Comparison of ENCODE assay signal across 30 cellular contexts in the genomic region with DNA sequence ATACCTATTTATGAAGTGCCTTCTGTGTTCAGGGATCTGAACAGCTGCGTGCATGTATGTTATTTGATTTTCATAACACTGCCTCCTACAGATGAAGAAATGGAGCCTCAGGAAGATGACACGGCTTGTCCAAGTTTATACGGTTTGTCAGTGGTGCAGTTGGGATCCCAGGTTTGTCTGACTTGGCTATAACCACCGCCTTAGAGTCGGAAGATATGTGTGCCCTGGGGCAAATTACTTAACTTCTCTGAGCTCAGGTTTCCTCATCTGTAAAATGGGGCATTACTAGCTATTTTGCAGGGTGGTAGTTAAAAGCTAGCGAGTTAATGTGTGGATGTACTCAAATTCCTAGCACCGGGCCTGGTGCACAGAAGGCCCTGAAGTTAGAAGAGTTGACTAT. TPM values are rescaled to one million over a fixed set of nuclear protein-coding genes. Genes with fewer than 3 reads are reported as not detected.
DNase-seq lines count a peak whose midpoint lies in the region; ATAC-seq and TF ChIP-seq lines count a peak whose summit lies in the region.
"Had no signal": no experiment of that assay in that cellular context is flagged by ENCODE, and none has a peak within 500 bp of the region (broad histone marks: within the 10 kb centered on the region; RNA-seq: fewer than 3 reads in every experiment).

No MANE protein-coding gene starts in this region.

- no peak overlapping the region for H3K9ac ChIP-seq in DND-41 (ENCODE audit: low read depth, low read length)
- H3K9ac ChIP-seq: SK-N-SH had no signal

- no peaks in the 10 kb centered on the region for H3K79me2 ChIP-seq in DND-41 (ENCODE audit: insufficient read depth, low read length)

- no peaks in the 10 kb centered on the region for H3K36me3 Mint-ChIP-seq in brain
- H3K36me3 Mint-ChIP-seq in mesothelial cell of epicardium = no peaks in the 10 kb centered on the region
- H3K36me3 Mint-ChIP-seq: activated CD4-positive, alpha-beta memory T cell treated with anti-CD3 and anti-CD28 coated beads for 36 hours had no signal

- H3K27me3 Mint-ChIP-seq in brain = peaks cover 14% of the 10 kb centered on the region
- peaks cover 9% of the 10 kb centered on the region for H3K27me3 Mint-ChIP-seq in mesothelial cell of epicardium (ENCODE audit: low read depth)

- no peak overlapping the region for H3K4me2 ChIP-seq in DND-41 (ENCODE audit: insufficient read depth, low read length)

- H3K27ac ChIP-seq in DND-41 (ENCODE audit: low read length) = no peak overlapping the region
- H3K27ac ChIP-seq: gastrocnemius medialis, HL-60, neutrophil, prostate gland, sigmoid colon, thoracic aorta had no signal

- H3K27ac Mint-ChIP-seq in brain = no peak overlapping the region
- H3K27ac Mint-ChIP-seq in mesothelial cell of epicardium = no peak overlapping the region
- H3K27ac Mint-ChIP-seq: activated CD4-positive, alpha-beta memory T cell treated with anti-CD3 and anti-CD28 coated beads for 36 hours; activated naive CD8-positive, alpha-beta T cell treated with anti-CD3 and anti-CD28 coated beads, Interleukin-2, amount 50 U/mL, for 24 hours; activated T-cell treated with anti-CD3 and anti-CD28 coated beads, Interleukin-2, amount 50 U/mL, for 72 hours; CD4-positive, alpha-beta T cell; stimulated activated naive CD8-positive, alpha-beta T cell treated with anti-CD3 and anti-CD28 coated beads, Interleukin-15, amount 100 ng/mL, for 72 hours; T-helper 1 cell treated with Interleukin-12 subunit alpha and Interleukin-12 subunit beta and Interleukin-4 antibody, amounts not matched to agents 30 μg/mL and 1 μg/mL, for 36 hours had no signal

- H3K9me3 ChIP-seq in DND-41 (ENCODE audit: insufficient read depth, low read length, severe bottlenecking) = no peaks in the 10 kb centered on the region
- H3K9me3 ChIP-seq: gastrocnemius medialis, neutrophil, prostate gland, sigmoid colon, SK-N-SH, thoracic aorta, uterus had no signal

- H2AFZ ChIP-seq in DND-41 (ENCODE audit: low read depth, low read length) = no peak overlapping the region

- H4K20me1 ChIP-seq in DND-41 (ENCODE audit: insufficient read depth, low read length) = no peaks in the 10 kb centered on the region

- TF ChIP-seq CTCF in DND-41 (IDR thresholded peaks at IDR 0.05; ENCODE audit: borderline replicate concordance, extremely low read depth, low read length, poor library complexity, severe bottlenecking) (peak; percentile 7), brain (conservative IDR thresholded peaks at IDR 0.05) (no peak), mesothelial cell of epicardium (IDR thresholded peaks at IDR 0.05; ENCODE audit: unreplicated experiment) (no peak)

- no peak for ATAC-seq in DND-41 (ENCODE audit: insufficient read depth, low read depth)
- ATAC-seq: activated naive CD8-positive, alpha-beta T cell treated with anti-CD3 and anti-CD28 coated beads, Interleukin-2, amount 50 U/mL, for 24 hours had no signal

- H3K4me3 Mint-ChIP-seq in brain = peak overlapping the region; percentile 84 to 91 (median 88)
- peak overlapping the region; percentile 33 for H3K4me3 Mint-ChIP-seq in mesothelial cell of epicardium
- H3K4me3 Mint-ChIP-seq: activated CD4-positive, alpha-beta memory T cell treated with anti-CD3 and anti-CD28 coated beads for 36 hours; activated naive CD8-positive, alpha-beta T cell treated with anti-CD3 and anti-CD28 coated beads, Interleukin-2, amount 50 U/mL, for 24 hours; CD4-positive, alpha-beta T cell; T-helper 1 cell treated with Interleukin-12 subunit alpha and Interleukin-12 subunit beta and Interleukin-4 antibody, amounts not matched to agents 30 μg/mL and 1 μg/mL, for 36 hours had no signal

- DNase-seq in DND-41 = no peak
- peak; percentile 8 for DNase-seq in NCI-H526 treated with DMSO at 0.1 percent for 48 hours (lab: John Stamatoyannopoulos, UW)
- no peak for DNase-seq in mesothelial cell of epicardium (ENCODE audit: low spot score in 2 of 2, unreplicated experiment in 2 of 2)
- DNase-seq in SHP77 treated with DMSO at 0.1 percent for 48 hours (lab: John Stamatoyannopoulos, UW) = no peak
- no peak for DNase-seq in KG1 (lab: John Stamatoyannopoulos, UW)
- no peak for DNase-seq in GM19238 (ENCODE audit: insufficient read length, low spot score)
- DNase-seq in NCI-H2081 (lab: John Stamatoyannopoulos, UW) = no peak
- DNase-seq: activated CD4-positive, alpha-beta memory T cell treated with anti-CD3 and anti-CD28 coated beads for 36 hours; activated naive CD4-positive, alpha-beta T cell; activated naive CD8-positive, alpha-beta T cell treated with anti-CD3 and anti-CD28 coated beads, Interleukin-2, amount 50 U/mL, for 24 hours; activated T-cell treated with anti-CD3 and anti-CD28 coated beads, Interleukin-2, amount 50 U/mL, for 72 hours; CD4-positive, alpha-beta T cell; cerebellar nuclear complex; gastrocnemius medialis; NCI-H1694; NCI-H446; OCI-M1; sigmoid colon; SK-N-SH; stimulated activated CD4-positive, alpha-beta T cell treated with anti-CD3 and anti-CD28 coated beads, Interleukin-12 subunit alpha, Interleukin-12 subunit beta, amount 100 ng/mL, for 4 hours; stimulated activated CD4-positive, alpha-beta T cell treated with anti-CD3 and anti-CD28 coated beads, Interleukin-2, amount 100 ng/mL, for 48 hours; stimulated activated naive CD8-positive, alpha-beta T cell treated with anti-CD3 and anti-CD28 coated beads, Interleukin-15, amount 100 ng/mL, for 72 hours had no signal

- no peak overlapping the region for H3K4me3 ChIP-seq in DND-41 (ENCODE audit: low read depth in 1 of 2, low read length in 2 of 2)

- no peaks in the 10 kb centered on the region for H3K9me3 Mint-ChIP-seq in brain
- H3K9me3 Mint-ChIP-seq in mesothelial cell of epicardium = no peaks in the 10 kb centered on the region
- H3K9me3 Mint-ChIP-seq: activated CD4-positive, alpha-beta memory T cell treated with anti-CD3 and anti-CD28 coated beads for 36 hours; activated naive CD8-positive, alpha-beta T cell treated with anti-CD3 and anti-CD28 coated beads, Interleukin-2, amount 50 U/mL, for 24 hours; activated T-cell treated with anti-CD3 and anti-CD28 coated beads, Interleukin-2, amount 50 U/mL, for 72 hours; CD4-positive, alpha-beta T cell; stimulated activated naive CD8-positive, alpha-beta T cell treated with anti-CD3 and anti-CD28 coated beads, Interleukin-15, amount 100 ng/mL, for 72 hours; T-helper 1 cell treated with Interleukin-12 subunit alpha and Interleukin-12 subunit beta and Interleukin-4 antibody, amounts not matched to agents 30 μg/mL and 1 μg/mL, for 36 hours had no signal

- H3K4me1 Mint-ChIP-seq in brain (peaks cover 13% of the 10 kb centered on the region), mesothelial cell of epicardium (no peaks in the 10 kb centered on the region)

- H3K27me3 ChIP-seq in DND-41 (ENCODE audit: insufficient read depth, low read length, poor library complexity) = peaks cover 9% of the 10 kb centered on the region
- H3K27me3 ChIP-seq: uterus had no signal

- no peaks in the 10 kb centered on the region for H3K4me1 ChIP-seq in DND-41 (ENCODE audit: insufficient read depth, low read length)
- H3K4me1 ChIP-seq: prostate gland, uterus had no signal

- no peaks in the 10 kb centered on the region for H3K36me3 ChIP-seq in DND-41 (ENCODE audit: insufficient read depth, low read length)
- H3K36me3 ChIP-seq: gastrocnemius medialis, neutrophil, prostate gland, sigmoid colon, thoracic aorta, uterus had no signal

RNA-seq across cellular contexts. Expression of gene ANP32A, which starts 54.1 kb away (rescaled TPM):
- 214 TPM for polyA plus RNA-seq in brain (ENCODE audit: insufficient read depth, low read depth, low replicate concordance)
- total RNA-seq in mesothelial cell of epicardium = 179 to 188 TPM (median 183 TPM) in 3 replicates

RNA-seq across cellular contexts. Expression of gene SPESP1, which starts 55.5 kb away (rescaled TPM):
- not detected for polyA plus RNA-seq in brain (ENCODE audit: insufficient read depth, low read depth, low replicate concordance)
- not detected in 3 replicates for total RNA-seq in mesothelial cell of epicardium
- total RNA-seq: CD4-positive, alpha-beta T cell; H4 had no signal
- polyA plus RNA-seq: SK-N-SH had no signal
